Comparison of ENCODE assay signal across 1 cellular context in genomic region chr16:500699-501098, GRCh38.
TF ChIP-seq lines count a peak whose summit lies in the region.

No MANE protein-coding gene starts in this region.

TF ChIP-seq in GM12878, 131 proteins besides CTCF, POLR2A, EP300 and RAD21:
- TF ChIP-seq NR2C2 (IDR thresholded peaks at IDR 0.05; ENCODE audit: borderline replicate concordance, control insufficient read depth, insufficient read length, low read depth) (no peak), EED (IDR thresholded peaks at IDR 0.05; ENCODE audit: low read depth) (no peak), BCL11A (IDR thresholded peaks at IDR 0.05; ENCODE audit: low read depth, low read length) (no peak), GATAD2B (conservative IDR thresholded peaks at IDR 0.05; ENCODE audit: low read depth) (no peak), WRNIP1 (IDR thresholded peaks at IDR 0.05; ENCODE audit: borderline replicate concordance, low read depth, low read length) (no peak), KLF5 (IDR thresholded peaks at IDR 0.05; ENCODE audit: partially characterized antibody) (no peak), MTA2 (IDR thresholded peaks at IDR 0.05; ENCODE audit: low read depth) (no peak), RBBP5 (conservative IDR thresholded peaks at IDR 0.05) (no peak), CBFB (IDR thresholded peaks at IDR 0.05; ENCODE audit: low read depth) (no peak), ZSCAN29 (IDR thresholded peaks at IDR 0.05) (no peak), CUX1 (IDR thresholded peaks at IDR 0.05; ENCODE audit: insufficient replicate concordance, low read depth, low read length) (no peak), SREBF2 (IDR thresholded peaks at IDR 0.05; ENCODE audit: low read length) (no peak)
- TF ChIP-seq, protein P1, sequence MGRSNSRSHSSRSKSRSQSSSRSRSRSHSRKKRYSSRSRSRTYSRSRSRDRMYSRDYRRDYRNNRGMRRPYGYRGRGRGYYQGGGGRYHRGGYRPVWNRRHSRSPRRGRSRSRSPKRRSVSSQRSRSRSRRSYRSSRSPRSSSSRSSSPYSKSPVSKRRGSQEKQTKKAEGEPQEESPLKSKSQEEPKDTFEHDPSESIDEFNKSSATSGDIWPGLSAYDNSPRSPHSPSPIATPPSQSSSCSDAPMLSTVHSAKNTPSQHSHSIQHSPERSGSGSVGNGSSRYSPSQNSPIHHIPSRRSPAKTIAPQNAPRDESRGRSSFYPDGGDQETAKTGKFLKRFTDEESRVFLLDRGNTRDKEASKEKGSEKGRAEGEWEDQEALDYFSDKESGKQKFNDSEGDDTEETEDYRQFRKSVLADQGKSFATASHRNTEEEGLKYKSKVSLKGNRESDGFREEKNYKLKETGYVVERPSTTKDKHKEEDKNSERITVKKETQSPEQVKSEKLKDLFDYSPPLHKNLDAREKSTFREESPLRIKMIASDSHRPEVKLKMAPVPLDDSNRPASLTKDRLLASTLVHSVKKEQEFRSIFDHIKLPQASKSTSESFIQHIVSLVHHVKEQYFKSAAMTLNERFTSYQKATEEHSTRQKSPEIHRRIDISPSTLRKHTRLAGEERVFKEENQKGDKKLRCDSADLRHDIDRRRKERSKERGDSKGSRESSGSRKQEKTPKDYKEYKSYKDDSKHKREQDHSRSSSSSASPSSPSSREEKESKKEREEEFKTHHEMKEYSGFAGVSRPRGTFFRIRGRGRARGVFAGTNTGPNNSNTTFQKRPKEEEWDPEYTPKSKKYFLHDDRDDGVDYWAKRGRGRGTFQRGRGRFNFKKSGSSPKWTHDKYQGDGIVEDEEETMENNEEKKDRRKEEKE (IDR thresholded peaks at IDR 0.05) = no peak
- TF ChIP-seq, protein P2, sequence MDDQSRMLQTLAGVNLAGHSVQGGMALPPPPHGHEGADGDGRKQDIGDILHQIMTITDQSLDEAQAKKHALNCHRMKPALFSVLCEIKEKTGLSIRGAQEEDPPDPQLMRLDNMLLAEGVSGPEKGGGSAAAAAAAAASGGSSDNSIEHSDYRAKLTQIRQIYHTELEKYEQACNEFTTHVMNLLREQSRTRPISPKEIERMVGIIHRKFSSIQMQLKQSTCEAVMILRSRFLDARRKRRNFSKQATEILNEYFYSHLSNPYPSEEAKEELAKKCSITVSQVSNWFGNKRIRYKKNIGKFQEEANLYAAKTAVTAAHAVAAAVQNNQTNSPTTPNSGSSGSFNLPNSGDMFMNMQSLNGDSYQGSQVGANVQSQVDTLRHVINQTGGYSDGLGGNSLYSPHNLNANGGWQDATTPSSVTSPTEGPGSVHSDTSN (IDR thresholded peaks at IDR 0.05; ENCODE audit: insufficient replicate concordance, low read depth, low read length) = no peak
